12 cellular contexts compared by ENCODE assay signal in the genomic region with DNA sequence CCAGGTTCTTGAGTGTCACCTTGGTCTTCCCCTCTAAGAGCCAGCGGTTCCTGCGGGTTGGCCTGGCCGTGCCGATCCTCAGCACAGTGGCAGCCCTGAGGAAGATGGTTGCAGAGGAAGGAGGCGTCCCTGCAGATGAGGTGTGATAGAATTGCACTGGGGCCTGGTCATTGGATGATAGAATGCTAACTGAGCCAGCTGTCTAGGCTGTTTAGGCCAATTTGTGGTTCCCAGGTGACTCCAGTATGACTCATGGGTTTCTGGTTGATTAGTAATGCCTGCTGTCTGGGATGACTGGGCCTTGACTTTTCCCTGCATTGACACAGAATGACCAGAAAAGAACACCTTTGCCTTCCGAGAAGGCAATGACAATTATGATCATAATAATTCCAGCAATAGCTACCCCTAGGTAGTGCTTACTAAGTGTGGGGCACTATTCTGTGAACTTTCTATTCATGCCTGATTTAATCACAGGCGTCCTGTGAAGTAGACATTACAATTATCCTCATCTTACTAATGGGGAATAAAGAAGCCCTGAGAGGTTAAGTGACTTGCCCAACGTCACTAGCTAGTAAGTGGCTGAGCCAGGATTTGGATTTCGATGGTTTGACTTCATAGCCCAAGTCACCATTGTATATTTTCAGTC. TPM values are rescaled to one million over a fixed set of nuclear protein-coding genes. Genes with fewer than 3 reads are reported as not detected.
DNase-seq lines count a peak whose midpoint lies in the region; ATAC-seq and TF ChIP-seq lines count a peak whose summit lies in the region.
"Had no signal": no experiment of that assay in that cellular context is flagged by ENCODE, and none has a peak within 500 bp of the region (broad histone marks: within the 10 kb centered on the region; RNA-seq: fewer than 3 reads in every experiment).

No MANE protein-coding gene starts in this region.

- H3K4me1 Mint-ChIP-seq in mesothelial cell of epicardium: no peaks in the 10 kb centered on the region
- H3K4me1 Mint-ChIP-seq in effector memory CD8-positive, alpha-beta T cell (ENCODE audit: low read depth in 2 of 2): no peaks in the 10 kb centered on the region
- H3K4me1 Mint-ChIP-seq: WTC11 had no signal

- BruUV-seq in Panc1 (replicated peaks; lab: Mats Ljungman, UMichigan): no TSS peak

- CTCF ChIA-PET in Panc1 (lab: Charles Lee): interaction anchor here (2.2 kb wide), 1 partner anchor 99 kb away, joined by 5 read pairs; no protein-coding TSS in a partner anchor

- peaks cover 31% of the 10 kb centered on the region for H3K36me3 Mint-ChIP-seq in mesothelial cell of epicardium
- no peaks in the 10 kb centered on the region for H3K36me3 Mint-ChIP-seq in effector memory CD8-positive, alpha-beta T cell (ENCODE audit: insufficient read depth)

- no peak overlapping the region for H3K4me2 ChIP-seq in GM23248 (ENCODE audit: unreplicated experiment)

- in situ Hi-C loops in GM23248 (cut with MboI) (no loop called here), Panc1 (cut with HindIII; ENCODE audit: low pct_unique_long_range_greater_than_20kb, low sequenced_read_pairs) (no loop called here)

- DNase-seq in EH (ENCODE audit: low read depth): peak; percentile 37
- DNase-seq in GM23248: peak; percentile 70
- peak; percentile 92 for DNase-seq in Panc1 (ENCODE audit: low read depth, low spot score)
- peak; percentile 98 for DNase-seq in islet precursor cell
- no peak for DNase-seq in middle frontal gyrus (ENCODE audit: extremely low spot score, low spot score)
- no peak for DNase-seq in mesothelial cell of epicardium (ENCODE audit: low spot score in 2 of 2, unreplicated experiment in 2 of 2)
- no peak for DNase-seq in effector memory CD8-positive, alpha-beta T cell
- DNase-seq in upper lobe of right lung: no peak
- DNase-seq: DND-41 had no signal

- no peaks in the 10 kb centered on the region for H3K79me2 ChIP-seq in GM23248 (ENCODE audit: insufficient read depth)
- H3K79me2 ChIP-seq: parathyroid adenoma had no signal

- H3K27me3 Mint-ChIP-seq in mesothelial cell of epicardium (ENCODE audit: low read depth): no peaks in the 10 kb centered on the region
- peaks cover 0 to 15% of the 10 kb centered on the region in 2 donors for H3K27me3 Mint-ChIP-seq in effector memory CD8-positive, alpha-beta T cell

- intact Hi-C loops in Panc1 (cut with micrococcal nuclease; ENCODE audit: unreplicated experiment): loop anchor here (2.0 kb wide), 1 partner anchor 100 kb away; a partner anchor contains a TSS
- intact Hi-C loops in upper lobe of right lung (cut with DNase I): no loop called here

- POLR2A ChIA-PET in Panc1 (lab: Charles Lee): interaction anchor here (0.5 kb wide), 1 partner anchor 105 kb away, joined by 6 read pairs; no protein-coding TSS in a partner anchor

- H3K9ac ChIP-seq in GM23248: no peak overlapping the region
- H3K9ac ChIP-seq: parathyroid adenoma had no signal

- H3K9me3 ChIP-seq in GM23248 (ENCODE audit: low read depth) (no peaks in the 10 kb centered on the region), Panc1 (ENCODE audit: control insufficient read depth, insufficient read depth, low read depth, low read length) (peaks cover 9% of the 10 kb centered on the region; the same call in 1 of the 2 replicates), upper lobe of right lung (peaks cover 10% of the 10 kb centered on the region)

- no peak overlapping the region for H2AFZ ChIP-seq in GM23248
- H2AFZ ChIP-seq: parathyroid adenoma had no signal

- no peaks in the 10 kb centered on the region for H4K20me1 ChIP-seq in GM23248 (ENCODE audit: insufficient read depth)

- H3K4me3 ChIP-seq in GM23248 (no peak overlapping the region), Panc1 (ENCODE audit: low read depth in 2 of 2, low read length in 2 of 2) (no peak overlapping the region), upper lobe of right lung (no peak overlapping the region)

- TF ChIP-seq CTCF in Panc1 (IDR thresholded peaks at IDR 0.05) (no peak), mesothelial cell of epicardium (IDR thresholded peaks at IDR 0.05; ENCODE audit: unreplicated experiment) (no peak), upper lobe of right lung (IDR thresholded peaks at IDR 0.05) (no peak)

- 70 to 71% methylated on average over 9 of the region's 9 CpGs for WGBS in GM23248 (ENCODE audit: low coverage in 1 of 2, low lambda C conversion rate in 2 of 2, missing lambda C conversion rate in 2 of 2), 2 experiments

- no peak overlapping the region for H3K27ac Mint-ChIP-seq in mesothelial cell of epicardium
- no peak overlapping the region for H3K27ac Mint-ChIP-seq in effector memory CD8-positive, alpha-beta T cell
- H3K27ac Mint-ChIP-seq: WTC11 had no signal

- no peaks in the 10 kb centered on the region for H3K9me2 ChIP-seq in GM23248 (ENCODE audit: insufficient read depth)

- H3K27ac ChIP-seq in GM23248 (no peak overlapping the region), Panc1 (ENCODE audit: low read length) (peak overlapping the region; percentile 23; the same call in 1 of the 2 replicates), upper lobe of right lung (no peak overlapping the region)
- H3K27ac ChIP-seq: parathyroid adenoma had no signal

- H3K27me3 ChIP-seq in GM23248 (replicated peaks; ENCODE audit: insufficient read depth) (no peaks in the 10 kb centered on the region), Panc1 (ENCODE audit: control insufficient read depth, insufficient read depth, low read length) (no peaks in the 10 kb centered on the region), upper lobe of right lung (no peaks in the 10 kb centered on the region)

- H3K36me3 ChIP-seq in GM23248 (ENCODE audit: low read depth) (no peaks in the 10 kb centered on the region), Panc1 (ENCODE audit: control insufficient read depth, insufficient read depth, low read length) (no peaks in the 10 kb centered on the region; the same call in 1 of the 2 replicates), upper lobe of right lung (no peaks in the 10 kb centered on the region)

- peaks cover 6% of the 10 kb centered on the region for H3F3A ChIP-seq in GM23248 (ENCODE audit: insufficient read depth)

- H3K4me3 Mint-ChIP-seq in mesothelial cell of epicardium: no peak overlapping the region
- no peak overlapping the region for H3K4me3 Mint-ChIP-seq in effector memory CD8-positive, alpha-beta T cell
- H3K4me3 Mint-ChIP-seq: WTC11 had no signal

- no peaks in the 10 kb centered on the region for H3K4me1 ChIP-seq in GM23248 (ENCODE audit: insufficient read depth)
- H3K4me1 ChIP-seq in Panc1 (ENCODE audit: control insufficient read depth, insufficient read depth, low read length): no peaks in the 10 kb centered on the region
- no peaks in the 10 kb centered on the region for H3K4me1 ChIP-seq in upper lobe of right lung
- H3K4me1 ChIP-seq: parathyroid adenoma had no signal

- H3K9me3 Mint-ChIP-seq in mesothelial cell of epicardium: peaks cover 12% of the 10 kb centered on the region
- H3K9me3 Mint-ChIP-seq in effector memory CD8-positive, alpha-beta T cell: no peaks in the 10 kb centered on the region

- ATAC-seq in Panc1 (peak; percentile 97), upper lobe of right lung (no peak)
- ATAC-seq in effector memory CD8-positive, alpha-beta T cell (replicated peaks): no peak
- ATAC-seq: WTC11 had no signal

RNA-seq across cellular contexts. Expression of a gene that starts 31.5 kb away (rescaled TPM):
- total RNA-seq in GM23248 (2014; rRNA removed; shearing (Covaris generic)): 0.25 TPM in 1 of 2 replicates, not detected in the other
- 0.08 TPM in 1 of 2 replicates, not detected in the other for polyA plus RNA-seq in GM23248 (2016; fragmentation: Nextera tagmentation; extraction: Ambion mirVana)
- total RNA-seq in Panc1 (2021; ENCODE audit: unreplicated experiment) (7.3 TPM), mesothelial cell of epicardium (8.9 to 10.2 TPM (median 9.7 TPM) in 3 replicates), upper lobe of right lung (4.3 TPM)
- 5.1 TPM for polyA plus RNA-seq in Panc1 (2012; ENCODE audit: insufficient read length)
- total RNA-seq: cardiac septum had no signal

Comparison
In these comparisons a context has a peak if more than half of its experiments do, and no peak if none do; other contexts are left out.
1. DNase-seq: peak in EH (single experiment), GM23248 (single experiment), Panc1 (single experiment) and islet precursor cell (single experiment); none in middle frontal gyrus (single experiment), mesothelial cell of epicardium (0 of 2), effector memory CD8-positive, alpha-beta T cell (0 of 3) and upper lobe of right lung (single experiment).